11 cellular contexts compared by ENCODE assay signal in the genomic region with DNA sequence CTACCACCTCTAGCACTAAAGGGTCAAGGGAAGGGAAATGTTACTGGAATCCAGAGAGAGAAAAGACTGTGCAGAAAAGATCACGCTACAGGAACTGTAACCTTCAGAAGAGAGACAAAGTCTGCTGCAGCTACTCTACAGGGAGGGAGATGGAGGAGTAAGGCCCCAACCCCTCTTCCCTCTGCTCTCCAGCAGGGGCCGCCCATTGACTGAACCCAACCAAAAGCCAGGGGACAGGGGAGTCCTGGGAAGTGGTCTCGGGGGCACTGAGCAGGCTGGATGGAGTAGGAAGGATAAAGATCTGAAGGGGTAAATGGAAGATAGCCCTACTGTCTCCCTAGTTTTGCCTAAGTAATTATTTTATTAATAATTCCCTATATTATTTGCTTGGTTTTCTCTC.
DNase-seq lines count a peak whose midpoint lies in the region; ATAC-seq and TF ChIP-seq lines count a peak whose summit lies in the region.
"Had no signal": no experiment of that assay in that cellular context is flagged by ENCODE, and none has a peak within 500 bp of the region (broad histone marks: within the 10 kb centered on the region; RNA-seq: fewer than 3 reads in every experiment).

No MANE protein-coding gene starts in this region.

- no peak overlapping the region for H3K4me2 ChIP-seq in OCI-LY1 (ENCODE audit: low read length)

- peaks cover 5% of the 10 kb centered on the region; the same call in 1 of the 2 replicates for H3F3A ChIP-seq in OCI-LY1 (ENCODE audit: insufficient read depth, low read length)

- H3K27me3 ChIP-seq in left ventricle myocardium inferior (ENCODE audit: low read depth), result no peaks in the 10 kb centered on the region
- no peaks in the 10 kb centered on the region for H3K27me3 ChIP-seq in OCI-LY1 (ENCODE audit: insufficient read depth, low read length)
- no peaks in the 10 kb centered on the region for H3K27me3 ChIP-seq in transverse colon

- H3K9me2 ChIP-seq in OCI-LY1 (ENCODE audit: low read depth, low read length), result no peaks in the 10 kb centered on the region

- in situ Hi-C loops in transverse colon (cut with MboI; ENCODE audit: low pct_ligation_motif_present in 1 of 4, low pct_unique_long_range_greater_than_20kb in 1 of 4, low sequenced_read_pairs in 3 of 4), result no loop called here

- H3K4me3 ChIP-seq in left ventricle myocardium inferior, result no peak overlapping the region
- no peak overlapping the region for H3K4me3 ChIP-seq in OCI-LY1 (ENCODE audit: low read depth, low read length, poor library complexity, severe bottlenecking)
- no peak overlapping the region for H3K4me3 ChIP-seq in epithelial cell of proximal tubule (ENCODE audit: low read depth, low read length)
- no peak overlapping the region for H3K4me3 ChIP-seq in transverse colon
- H3K4me3 ChIP-seq: prostate gland had no signal

- H3K9ac ChIP-seq in OCI-LY1 (ENCODE audit: low read length), result no peak overlapping the region

- H2AFZ ChIP-seq in OCI-LY1 (ENCODE audit: low read length), result no peak overlapping the region

- no peak for TF ChIP-seq EP300 in transverse colon (IDR thresholded peaks at IDR 0.05; ENCODE audit: low read depth)

- no peak for DNase-seq in left ventricle myocardium inferior
- no peak for DNase-seq in Right ventricle myocardium inferior (ENCODE audit: missing footprints)
- DNase-seq in epithelial cell of proximal tubule (ENCODE audit: low read depth), result no peak
- DNase-seq in transverse colon, result peak; percentile 41
- DNase-seq: activated naive CD4-positive, alpha-beta T cell; COR-L47 had no signal

- no peak overlapping the region for H3K27ac ChIP-seq in left ventricle myocardium inferior (replicated peaks)
- no peak overlapping the region for H3K27ac ChIP-seq in OCI-LY1 (ENCODE audit: low read depth, low read length, poor library complexity, severe bottlenecking)
- H3K27ac ChIP-seq in transverse colon, result no peak overlapping the region
- H3K27ac ChIP-seq: prostate gland had no signal

- no peaks in the 10 kb centered on the region for H3K79me2 ChIP-seq in OCI-LY1 (ENCODE audit: insufficient read depth, low read length)

- H3K36me3 ChIP-seq in left ventricle myocardium inferior, result no peaks in the 10 kb centered on the region
- no peaks in the 10 kb centered on the region for H3K36me3 ChIP-seq in OCI-LY1 (ENCODE audit: insufficient read depth, low read length)
- H3K36me3 ChIP-seq in transverse colon, result no peaks in the 10 kb centered on the region
- H3K36me3 ChIP-seq: prostate gland had no signal

- TF ChIP-seq CTCF in left ventricle myocardium inferior (IDR thresholded peaks at IDR 0.05; ENCODE audit: borderline replicate concordance), result peak; percentile 64
- peak; percentile 87 for TF ChIP-seq CTCF in OCI-LY1 (IDR thresholded peaks at IDR 0.05; ENCODE audit: low read length)
- TF ChIP-seq CTCF in epithelial cell of proximal tubule (conservative IDR thresholded peaks at IDR 0.05; ENCODE audit: low read depth, low read length), result peak; percentile 41
- TF ChIP-seq CTCF in transverse colon (IDR thresholded peaks at IDR 0.05), result peak; percentile 22 to 46 (median 38)

- intact Hi-C loops in left ventricle myocardium inferior (cut with micrococcal nuclease), result no loop called here
- intact Hi-C loops in Right ventricle myocardium inferior (cut with DNase I), result loop anchor here (2.0 kb wide), 1 partner anchor 352 kb away; no protein-coding TSS in a partner anchor
- intact Hi-C loops in transverse colon (cut with DNase I; ENCODE audit: low total_unique reads), result no loop called here

- H4K20me1 ChIP-seq in OCI-LY1 (ENCODE audit: insufficient read depth, low read length), result no peaks in the 10 kb centered on the region

- no peak for TF ChIP-seq POLR2A in transverse colon (IDR thresholded peaks at IDR 0.05)

- H3K4me1 ChIP-seq in left ventricle myocardium inferior (no peaks in the 10 kb centered on the region), OCI-LY1 (ENCODE audit: insufficient read depth, low read length, severe bottlenecking) (peaks cover 26% of the 10 kb centered on the region), transverse colon (no peaks in the 10 kb centered on the region)
- H3K4me1 ChIP-seq: prostate gland had no signal

- WGBS in transverse colon (ENCODE audit: low coverage in 1 of 2), 2 donors, result 20 to 52% methylated on average over 3 of the region's 3 CpGs

- H3K9me3 ChIP-seq in left ventricle myocardium inferior (replicated peaks) (peaks cover 7% of the 10 kb centered on the region), OCI-LY1 (ENCODE audit: low read length) (no peaks in the 10 kb centered on the region), transverse colon (no peaks in the 10 kb centered on the region)
- H3K9me3 ChIP-seq: prostate gland had no signal

- ATAC-seq in Right ventricle myocardium inferior (no peak), HG03135 (IDR thresholded peaks at IDR 0.05; ENCODE audit: unreplicated experiment) (no peak), HG03571 (IDR thresholded peaks at IDR 0.05; ENCODE audit: unreplicated experiment) (no peak), HG02610 (IDR thresholded peaks at IDR 0.05; ENCODE audit: unreplicated experiment) (no peak)
